ENCODE assay signal across 9 cellular contexts in the genomic region with DNA sequence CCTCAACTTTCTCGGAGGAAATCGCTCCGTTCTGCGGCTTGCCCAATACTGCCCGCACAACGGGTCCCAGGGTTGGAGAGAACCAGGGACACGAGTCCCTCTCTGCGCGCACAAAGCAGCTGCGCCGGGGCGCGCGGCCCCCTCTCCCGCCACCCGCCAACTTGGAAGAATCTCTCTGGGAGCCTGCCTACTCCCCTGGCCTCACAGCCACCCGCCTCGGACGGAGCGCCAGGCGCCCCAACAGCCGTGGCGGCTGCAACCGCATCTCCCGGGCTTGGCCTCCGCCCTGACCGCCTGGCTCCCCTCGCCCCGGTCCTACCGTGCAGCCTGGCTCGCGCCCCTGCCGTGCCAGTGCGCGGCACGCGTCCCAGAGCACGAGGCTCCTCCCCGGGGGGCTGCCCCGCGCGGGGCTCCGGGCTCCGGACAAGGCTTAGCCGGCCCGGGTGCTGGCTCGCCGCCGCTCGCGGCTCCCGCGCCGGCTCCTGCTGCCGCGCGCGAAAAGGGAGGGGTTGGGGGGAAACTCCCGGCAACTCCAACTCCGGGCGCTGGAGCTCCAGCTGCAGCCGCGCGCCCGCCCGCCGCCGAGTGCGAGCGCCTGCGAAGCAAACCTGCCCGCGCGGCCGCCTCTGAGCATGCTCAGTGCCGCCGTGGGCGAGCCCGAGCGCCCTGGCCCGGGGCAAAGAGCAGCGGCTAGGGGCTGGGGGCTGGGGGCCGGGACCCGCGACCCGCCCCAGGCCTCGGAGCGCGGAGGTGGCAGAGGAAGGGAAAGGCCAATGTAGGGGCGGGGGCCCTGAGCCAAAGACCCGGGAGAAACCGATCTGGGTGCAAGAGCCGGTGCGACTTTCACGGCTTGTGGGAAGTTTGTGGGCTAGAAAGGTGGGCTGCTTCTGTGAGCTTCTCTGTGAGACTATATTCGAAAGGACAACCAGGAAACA. TPM values are rescaled to one million over a fixed set of nuclear protein-coding genes. Genes with fewer than 3 reads are reported as not detected.
DNase-seq lines count a peak whose midpoint lies in the region; ATAC-seq and TF ChIP-seq lines count a peak whose summit lies in the region.
"Had no signal": no experiment of that assay in that cellular context is flagged by ENCODE, and none has a peak within 500 bp of the region (broad histone marks: within the 10 kb centered on the region; RNA-seq: fewer than 3 reads in every experiment).

STXBP6 (minus strand) TSS at position 589 of the 935 bp plus-strand sequence. CDS start 75,329 bp downstream, outside the sequence.

- no peak within 1 kb of the TSS for H3K4ac ChIP-seq in neuronal stem cell (ENCODE audit: low read length)

- H2BK15ac ChIP-seq in neuronal stem cell (ENCODE audit: low read length): peak within 1 kb of the TSS; percentile 41

- H3K14ac ChIP-seq in neuronal stem cell (ENCODE audit: low read length): peak within 1 kb of the TSS; percentile 43

- H3K27me3 ChIP-seq in Caco-2 (replicated peaks; ENCODE audit: control insufficient read depth, insufficient read depth, low read length): no peaks in the 10 kb centered on the region
- H3K27me3 ChIP-seq in neuronal stem cell (ENCODE audit: control insufficient read depth in 3 of 3, insufficient read depth in 3 of 3, low read depth in 1 of 3, low read length in 3 of 3): peaks cover 7 to 71% (median 26%) of the 10 kb centered on the region in 3 experiments

- peak within 1 kb of the TSS; percentile 40 for H2AK5ac ChIP-seq in neuronal stem cell (ENCODE audit: low read depth, low read length)

- peak within 1 kb of the TSS; percentile 87 for H3K4me3 ChIP-seq in Caco-2 (ENCODE audit: low read depth, low read length)
- H3K4me3 ChIP-seq in neuronal stem cell (ENCODE audit: low read length in 2 of 2): peak within 1 kb of the TSS; percentile 45 to 91

- H3K79me1 ChIP-seq in neuronal stem cell (ENCODE audit: low read depth, low read length): no peaks in the 10 kb centered on the region

- no TSS peak for BruUV-seq in Caco-2 (replicated peaks; lab: Mats Ljungman, UMichigan)

- H3K4me1 ChIP-seq in Caco-2: peaks cover 10% of the 10 kb centered on the region; the same call in 1 of the 2 replicates
- H3K4me1 ChIP-seq in neuronal stem cell (ENCODE audit: control insufficient read depth in 2 of 2, insufficient read depth in 1 of 2, low read depth in 1 of 2, low read length in 2 of 2): no peaks in the 10 kb centered on the region

- peak within 1 kb of the TSS; percentile 96 for H3K4me2 ChIP-seq in neuronal stem cell (ENCODE audit: insufficient read depth, low read length, poor library complexity, severe bottlenecking)

- H3K9me3 ChIP-seq in Caco-2 (no peaks in the 10 kb centered on the region), neuronal stem cell (replicated peaks in 1 of 2; ENCODE audit: control insufficient read depth in 2 of 2, insufficient read depth in 1 of 2, low read depth in 1 of 2, low read length in 2 of 2) (no peaks in the 10 kb centered on the region)

- peak within 1 kb of the TSS; percentile 96 for H3K18ac ChIP-seq in neuronal stem cell (ENCODE audit: low read length)

- DNase-seq in Caco-2 (peak; percentile 74 to 85), GM20000 (ENCODE audit: low spot score) (peak; percentile 49), NCI-H2029 (lab: John Stamatoyannopoulos, UW) (peak; percentile 97), Right ventricle myocardium superior (peak; percentile 87), neuronal stem cell (ENCODE audit: low spot score) (peak; percentile 71), mesenteric fat pad (ENCODE audit: low spot score) (no peak), GOT3 (lab: John Stamatoyannopoulos, UW) (no peak)
- DNase-seq in activated naive CD8-positive, alpha-beta T cell treated with anti-CD3 and anti-CD28 coated beads, Interleukin-2, amount 50 U/mL, for 24 hours: peak; percentile 30

- H2BK120ac ChIP-seq in neuronal stem cell (ENCODE audit: low read depth, low read length): peak within 1 kb of the TSS; percentile 72

- POLR2A ChIA-PET in Caco-2 (lab: Charles Lee): interaction anchor here (0.6 to 1.2 kb wide), 2 partner anchors 71 to 82 kb away, joined by 3 read pairs; no protein-coding TSS in a partner anchor

- no peak within 1 kb of the TSS for H3K27ac ChIP-seq in neuronal stem cell (replicated peaks; ENCODE audit: low read length)

- peak within 1 kb of the TSS; percentile 84 for H3K4me3 Mint-ChIP-seq in Caco-2 (ENCODE audit: unreplicated experiment)
- H3K4me3 Mint-ChIP-seq in activated naive CD8-positive, alpha-beta T cell treated with anti-CD3 and anti-CD28 coated beads, Interleukin-2, amount 50 U/mL, for 24 hours: peak within 1 kb of the TSS; percentile 67

- ATAC-seq in activated naive CD8-positive, alpha-beta T cell treated with anti-CD3 and anti-CD28 coated beads, Interleukin-2, amount 50 U/mL, for 24 hours: peak; percentile 46
- peak; percentile 90 for ATAC-seq in Right ventricle myocardium superior (ENCODE audit: poor library complexity)

- TF ChIP-seq CTCF in Caco-2 (IDR thresholded peaks at IDR 0.05; ENCODE audit: insufficient read depth in 1 of 2, low read depth in 1 of 2, low read length in 1 of 2, severe bottlenecking in 1 of 2, unreplicated experiment in 1 of 2): no peak
- no peak for TF ChIP-seq CTCF in GM20000 (IDR thresholded peaks at IDR 0.05; ENCODE audit: extremely low read depth, missing control alignments)

- CTCF ChIA-PET in Caco-2 (lab: Charles Lee): interaction anchor here (0.7 to 1.6 kb wide), 3 partner anchors 83 to 244 kb away, joined by 3 to 6 read pairs (median 4); no protein-coding TSS in a partner anchor

- peak within 1 kb of the TSS; percentile 65 for H3K23ac ChIP-seq in neuronal stem cell (ENCODE audit: low read depth, low read length, poor library complexity)

- no peaks in the 10 kb centered on the region for H3K9me3 Mint-ChIP-seq in Caco-2 (ENCODE audit: unreplicated experiment)
- H3K9me3 Mint-ChIP-seq in activated naive CD8-positive, alpha-beta T cell treated with anti-CD3 and anti-CD28 coated beads, Interleukin-2, amount 50 U/mL, for 24 hours: no peaks in the 10 kb centered on the region

- H3K4me1 Mint-ChIP-seq in Caco-2 (ENCODE audit: low read depth, unreplicated experiment): peaks cover 11% of the 10 kb centered on the region
- H3K4me1 Mint-ChIP-seq in activated naive CD8-positive, alpha-beta T cell treated with anti-CD3 and anti-CD28 coated beads, Interleukin-2, amount 50 U/mL, for 24 hours: peaks cover 8% of the 10 kb centered on the region

- peak within 1 kb of the TSS; percentile 95 for H2AFZ ChIP-seq in neuronal stem cell (ENCODE audit: low read length)

- H4K8ac ChIP-seq in neuronal stem cell (ENCODE audit: low read depth, low read length): no peak within 1 kb of the TSS

- H3K36me3 ChIP-seq in Caco-2 (ENCODE audit: control insufficient read depth, insufficient read depth, low read length) (no peaks in the 10 kb centered on the region), neuronal stem cell (replicated peaks in 1 of 2; ENCODE audit: control insufficient read depth in 2 of 2, insufficient read depth in 2 of 2, low read length in 2 of 2) (no peaks in the 10 kb centered on the region)

- H3K27ac Mint-ChIP-seq in Caco-2 (ENCODE audit: unreplicated experiment): peak within 1 kb of the TSS; percentile 76
- H3K27ac Mint-ChIP-seq in activated naive CD8-positive, alpha-beta T cell treated with anti-CD3 and anti-CD28 coated beads, Interleukin-2, amount 50 U/mL, for 24 hours: no peak within 1 kb of the TSS

- peak within 1 kb of the TSS; percentile 48 for H2BK12ac ChIP-seq in neuronal stem cell (ENCODE audit: low read length)

- no CpG with 5 or more reads among the region's 96 CpGs for WGBS in neuronal stem cell (ENCODE audit: extremely low coverage in 2 of 2, insufficient read length in 2 of 2, insufficient replicate concordance in 1 of 2), 2 donors

- H3K36me3 Mint-ChIP-seq in Caco-2 (ENCODE audit: insufficient read depth, unreplicated experiment): no peaks in the 10 kb centered on the region
- no peaks in the 10 kb centered on the region for H3K36me3 Mint-ChIP-seq in activated naive CD8-positive, alpha-beta T cell treated with anti-CD3 and anti-CD28 coated beads, Interleukin-2, amount 50 U/mL, for 24 hours (ENCODE audit: low read depth)

- H3K27me3 Mint-ChIP-seq in Caco-2 (ENCODE audit: insufficient read depth, unreplicated experiment): no peaks in the 10 kb centered on the region
- H3K27me3 Mint-ChIP-seq in activated naive CD8-positive, alpha-beta T cell treated with anti-CD3 and anti-CD28 coated beads, Interleukin-2, amount 50 U/mL, for 24 hours: peaks cover 49% of the 10 kb centered on the region

- no peak within 1 kb of the TSS for H4K91ac ChIP-seq in neuronal stem cell (ENCODE audit: low read depth, low read length, poor library complexity)

- no peak within 1 kb of the TSS for H2BK5ac ChIP-seq in neuronal stem cell (ENCODE audit: low read length)

- intact Hi-C loops in Caco-2 (cut with micrococcal nuclease; ENCODE audit: unreplicated experiment) (loop anchor here (1.0 to 5.0 kb wide), 2 partner anchors 41 to 102 kb away; no protein-coding TSS in a partner anchor), Right ventricle myocardium superior (cut with DNase I) (loop anchor here (2.0 to 10.0 kb wide), 3 partner anchors 82 to 315 kb away; no protein-coding TSS in a partner anchor)

- peak within 1 kb of the TSS; percentile 91 for H3K9ac ChIP-seq in neuronal stem cell (ENCODE audit: low read depth, low read length, poor library complexity)

RNA-seq across cellular contexts. Expression of gene STXBP6, which starts in this region (rescaled TPM):
- total RNA-seq in Caco-2 (2022) (32.2 and 35.7 TPM in 2 replicates), Right ventricle myocardium superior (39.8 TPM), mesenteric fat pad (2.4 TPM)
- 14.6 TPM for polyA plus RNA-seq in neuronal stem cell (2013, experiment 1 of 2)
- 14.8 TPM for polyA plus RNA-seq in neuronal stem cell (2013, experiment 2 of 2)
- total RNA-seq: T-helper 1 cell treated with Interleukin-12 subunit alpha and Interleukin-12 subunit beta and Interleukin-4 antibody, amounts not matched to agents 30 ng/mL and 1 ng/mL, for 36 hours had no signal

Comparison
In these comparisons a context has a peak if more than half of its experiments do, and no peak if none do; other contexts are left out.
1. DNase-seq: peak in Caco-2 (2 of 2), GM20000 (single experiment), NCI-H2029 (single experiment), activated naive CD8-positive, alpha-beta T cell treated with anti-CD3 and anti-CD28 coated beads, Interleukin-2, amount 50 U/mL, for 24 hours (single experiment), Right ventricle myocardium superior (single experiment) and neuronal stem cell (single experiment); none in mesenteric fat pad (single experiment) and GOT3 (single experiment).